ENCODE assay signal across 24 cellular contexts in genomic region chr6:89197141-89197540, GRCh38. TPM values are rescaled to one million over a fixed set of nuclear protein-coding genes. Genes with fewer than 3 reads are reported as not detected.
"Had no signal": no experiment of that assay in that cellular context is flagged by ENCODE, and none has a peak within 500 bp of the region (broad histone marks: within the 10 kb centered on the region; RNA-seq: fewer than 3 reads in every experiment).

No MANE protein-coding gene starts in this region.

- H3K27me3 ChIP-seq: esophagus muscularis mucosa, gastrocnemius medialis, neutrophil, pancreas, thyroid gland had no signal

- H3K4me1 ChIP-seq: esophagus muscularis mucosa, gastrocnemius medialis, pancreas, psoas muscle, thyroid gland had no signal

- H3K9me3 ChIP-seq: gastrocnemius medialis, neutrophil, pancreas, thyroid gland had no signal

- DNase-seq: activated CD4-positive, alpha-beta memory T cell treated with anti-CD3 and anti-CD28 coated beads for 36 hours; activated CD4-positive, alpha-beta T cell treated with anti-CD3 and anti-CD28 coated beads for 4 hours; activated CD4-positive, CD25-positive, alpha-beta regulatory T cell; activated effector memory CD4-positive, alpha-beta T cell treated with anti-CD3 and anti-CD28 coated beads, Interleukin-2, amount 50 U/mL, for 16 hours; activated naive CD4-positive, alpha-beta T cell treated with anti-CD3 and anti-CD28 coated beads, Interleukin-2, amount 10 ng/mL, durations not matched to agents 7 days and 5 days; amygdala; cerebellar nuclear complex; gastrocnemius medialis; head of caudate nucleus; left colon; pancreas; psoas muscle; right cardiac atrium; stimulated activated CD4-positive, alpha-beta T cell treated with anti-CD3 and anti-CD28 coated beads, Interleukin-12 subunit alpha, Interleukin-12 subunit beta, amount 100 ng/mL, for 4 hours; substantia nigra; T1000; thyroid gland had no signal

- H3K36me3 ChIP-seq: esophagus muscularis mucosa, gastrocnemius medialis, neutrophil, pancreas, thyroid gland had no signal

- H3K27ac ChIP-seq: coronary artery, esophagus muscularis mucosa, gastrocnemius medialis, neutrophil, pancreas, psoas muscle, thyroid gland had no signal

- H3K4me3 ChIP-seq: coronary artery, esophagus muscularis mucosa, gastrocnemius medialis, pancreas, psoas muscle, thyroid gland had no signal

- H3K27ac Mint-ChIP-seq: activated CD4-positive, alpha-beta memory T cell treated with anti-CD3 and anti-CD28 coated beads for 36 hours; activated naive CD4-positive, alpha-beta T cell treated with anti-CD3 and anti-CD28 coated beads, Interleukin-2, amount 10 ng/mL, durations not matched to agents 7 days and 5 days; memory B cell; nephron; stimulated activated naive CD8-positive, alpha-beta T cell treated with anti-CD3 and anti-CD28 coated beads, Interleukin-15, Interleukin-2, amounts not matched to agents 100 ng/mL and 50 ng/mL, for 24 hours had no signal

- H3K4me3 Mint-ChIP-seq: activated CD4-positive, alpha-beta memory T cell treated with anti-CD3 and anti-CD28 coated beads for 36 hours; activated naive CD4-positive, alpha-beta T cell treated with anti-CD3 and anti-CD28 coated beads, Interleukin-2, amount 10 ng/mL, durations not matched to agents 7 days and 5 days; memory B cell; nephron; stimulated activated naive CD8-positive, alpha-beta T cell treated with anti-CD3 and anti-CD28 coated beads, Interleukin-15, Interleukin-2, amounts not matched to agents 100 ng/mL and 50 ng/mL, for 24 hours had no signal

- H3K27me3 Mint-ChIP-seq: stimulated activated naive CD8-positive, alpha-beta T cell treated with anti-CD3 and anti-CD28 coated beads, Interleukin-15, Interleukin-2, amounts not matched to agents 100 ng/mL and 50 ng/mL, for 24 hours had no signal

- H3K4me1 Mint-ChIP-seq: activated naive CD4-positive, alpha-beta T cell treated with anti-CD3 and anti-CD28 coated beads, Interleukin-2, amount 10 ng/mL, durations not matched to agents 7 days and 5 days; memory B cell had no signal

- ATAC-seq: gastrocnemius medialis, left colon, pancreas, psoas muscle, right cardiac atrium had no signal

RNA-seq across cellular contexts. Expression of gene GABRR1, which starts 20.0 kb away (rescaled TPM):
- total RNA-seq: activated CD4-positive, alpha-beta memory T cell treated with anti-CD3 and anti-CD28 coated beads for 36 hours; pancreas; right cardiac atrium; thyroid gland; urinary bladder had no signal
- polyA plus RNA-seq: right cardiac atrium had no signal
